8 cellular contexts compared by ENCODE assay signal in genomic region chr6:31666337-31666960, GRCh38. TPM values are rescaled to one million over a fixed set of nuclear protein-coding genes. Genes with fewer than 3 reads are reported as not detected.
DNase-seq lines count a peak whose midpoint lies in the region; ATAC-seq, FAIRE-seq and TF ChIP-seq lines count a peak whose summit lies in the region.

No MANE protein-coding gene starts in this region.

- peak overlapping the region; percentile 96 for H3K27ac Mint-ChIP-seq in Caco-2 (ENCODE audit: unreplicated experiment)

- H3K4me3 ChIP-seq in Caco-2 (ENCODE audit: low read depth, low read length) (peak overlapping the region; percentile 90), OCI-LY7 (ENCODE audit: low read depth, low read length, poor library complexity, severe bottlenecking) (peak overlapping the region; percentile 99), epithelial cell of esophagus (ENCODE audit: low read length) (peak overlapping the region; percentile 66), pancreas (peak overlapping the region; percentile 66 to 80 (median 74))

- H4K20me1 ChIP-seq in OCI-LY7 (ENCODE audit: insufficient read depth, low read length), result 0 out of 2 replicates have a peak, but pooled peaks cover 3% of the 10 kb centered on the region

- intact Hi-C loops in Caco-2 (cut with micrococcal nuclease; ENCODE audit: unreplicated experiment) (loop anchor here (5.0 kb wide), 3 partner anchors 71 to 161 kb away; partner anchors contain the start of genes ATP6V1G2, CLIC1, HSPA1B and NFKBIL1), OCI-LY7 (cut with micrococcal nuclease; ENCODE audit: unreplicated experiment) (no loop called here), pancreas (cut with DNase I) (no loop called here)

- H3K27me3 Mint-ChIP-seq in Caco-2 (ENCODE audit: insufficient read depth, unreplicated experiment), result no peaks in the 10 kb centered on the region

- peaks cover 94% of the 10 kb centered on the region for H3K36me3 Mint-ChIP-seq in Caco-2 (ENCODE audit: insufficient read depth, unreplicated experiment)

- H3K4me3 Mint-ChIP-seq in Caco-2 (ENCODE audit: unreplicated experiment), result peak overlapping the region; percentile 86

- no peak for TF ChIP-seq CTCF in Caco-2 (IDR thresholded peaks at IDR 0.05; ENCODE audit: insufficient read depth in 1 of 2, low read depth in 1 of 2, low read length in 1 of 2, severe bottlenecking in 1 of 2, unreplicated experiment in 1 of 2)
- TF ChIP-seq CTCF in OCI-LY7 (conservative IDR thresholded peaks at IDR 0.05; ENCODE audit: low read length), result no peak
- no peak for TF ChIP-seq CTCF in epithelial cell of esophagus (IDR thresholded peaks at IDR 0.05; ENCODE audit: insufficient read depth, low read depth, low read length, missing control alignments)
- TF ChIP-seq CTCF in pancreas (IDR thresholded peaks at IDR 0.05), result no peak

- POLR2A ChIA-PET in Caco-2 (lab: Charles Lee), result no interaction called here
- POLR2A ChIA-PET in OCI-LY7 (lab: Charles Lee), result interaction anchor here (0.7 to 0.9 kb wide), 2 partner anchors 13 to 37 kb away, joined by 3 read pairs; partner anchors contain the start of gene ABHD16A

- ATAC-seq in pancreas (no peak), GM18907 (IDR thresholded peaks at IDR 0.05; ENCODE audit: unreplicated experiment) (no peak), GM19035 (IDR thresholded peaks at IDR 0.05; ENCODE audit: unreplicated experiment) (no peak)

- H3K4me2 ChIP-seq in OCI-LY7 (ENCODE audit: low read length), result peak overlapping the region; percentile 90

- H3K9me2 ChIP-seq in OCI-LY7 (ENCODE audit: insufficient read depth, low read length), result no peaks in the 10 kb centered on the region

- H3K36me3 ChIP-seq in Caco-2 (ENCODE audit: control insufficient read depth, insufficient read depth, low read length), result peaks cover 4% of the 10 kb centered on the region
- peaks cover 76% of the 10 kb centered on the region for H3K36me3 ChIP-seq in OCI-LY7 (ENCODE audit: insufficient read depth, low read length)
- peaks cover 4 to 43% (median 21%) of the 10 kb centered on the region in 3 donors for H3K36me3 ChIP-seq in pancreas

- H3K27ac ChIP-seq in OCI-LY7 (ENCODE audit: low read depth, low read length, poor library complexity, severe bottlenecking) (peak overlapping the region; percentile 90), pancreas (peak overlapping the region; percentile 25 to 80 (median 68))

- no peak for FAIRE-seq in pancreas (lab: Jason Lieb, UNC)

- H3K79me2 ChIP-seq in OCI-LY7 (ENCODE audit: insufficient read depth, low read depth, low read length), result peaks cover 54% of the 10 kb centered on the region

- no peaks in the 10 kb centered on the region for H3K9me3 Mint-ChIP-seq in Caco-2 (ENCODE audit: unreplicated experiment)

- 3% methylated on average over 15 of the region's 15 CpGs for WGBS in pancreas, 2 donors

- peaks cover 25% of the 10 kb centered on the region for H3K4me1 Mint-ChIP-seq in Caco-2 (ENCODE audit: low read depth, unreplicated experiment)

- H2AFZ ChIP-seq in OCI-LY7 (ENCODE audit: low read length), result no peak overlapping the region

- H3K4me1 ChIP-seq in Caco-2, result peaks cover 17% of the 10 kb centered on the region
- H3K4me1 ChIP-seq in OCI-LY7 (ENCODE audit: insufficient read depth, low read length, poor library complexity, severe bottlenecking), result peaks cover 36% of the 10 kb centered on the region
- H3K4me1 ChIP-seq in pancreas, result peaks cover 11 to 24% (median 23%) of the 10 kb centered on the region in 3 donors

- DNase-seq in Caco-2, result no peak
- DNase-seq in OCI-LY7 (ENCODE audit: low spot score), result no peak
- peak; percentile 31 for DNase-seq in epithelial cell of esophagus (ENCODE audit: low read depth)
- DNase-seq in pancreas, result no peak
- no peak for DNase-seq in iPS-NIHi7 (ENCODE audit: extremely low spot score)
- no peak for DNase-seq in DMS79 treated with DMSO at 0.1 percent for 48 hours (lab: John Stamatoyannopoulos, UW)

- CTCF ChIA-PET in Caco-2 (lab: Charles Lee) (interaction anchor here (0.7 to 1.0 kb wide), 3 partner anchors 15 to 89 kb away, joined by 3 to 7 read pairs (median 3); partner anchors contain the start of gene LY6G5C), OCI-LY7 (lab: Charles Lee; ENCODE audit: unreplicated experiment) (no interaction called here)

- H3K9me3 ChIP-seq in Caco-2, result no peaks in the 10 kb centered on the region
- no peaks in the 10 kb centered on the region for H3K9me3 ChIP-seq in OCI-LY7 (ENCODE audit: low read length)
- no peaks in the 10 kb centered on the region for H3K9me3 ChIP-seq in pancreas

- no peaks in the 10 kb centered on the region for H3K27me3 ChIP-seq in Caco-2 (replicated peaks; ENCODE audit: control insufficient read depth, insufficient read depth, low read length)
- H3K27me3 ChIP-seq in pancreas, result no peaks in the 10 kb centered on the region

- BruUV-seq in Caco-2 (replicated peaks; lab: Mats Ljungman, UMichigan), result no TSS peak
- no TSS peak for BruUV-seq in OCI-LY7 (replicated peaks; lab: Mats Ljungman, UMichigan)

RNA-seq across cellular contexts. Expression of gene CSNK2B, which starts 0.6 kb away (rescaled TPM):
- total RNA-seq in Caco-2 (2022) (219 and 221 TPM in 2 replicates), OCI-LY7 (2022) (245 and 254 TPM in 2 replicates), pancreas (10 to 100 TPM; 48.1 to 65.9 (median 57.8) TPM)
- 207 and 230 TPM in 2 replicates for total RNA-seq in OCI-LY7 (2014; rRNA removed; shearing (Covaris generic))
- 100 to 1,000 TPM in 1 of 2 donors, 10 to 100 TPM in 1; 86.8 to 116 TPM for polyA plus RNA-seq in pancreas

RNA-seq across cellular contexts. Expression of gene GPANK1, which starts 1.7 kb away (rescaled TPM):
- total RNA-seq in Caco-2 (2022) (20.3 TPM in 2 replicates), OCI-LY7 (2022) (38.8 and 40.7 TPM in 2 replicates), pancreas (1 to 10 TPM; 5.5 to 9.5 (median 6.1) TPM)
- total RNA-seq in OCI-LY7 (2014; rRNA removed; shearing (Covaris generic)), result 34.3 and 50.9 TPM in 2 replicates
- 10 to 100 TPM; 11.2 to 11.6 TPM for polyA plus RNA-seq in pancreas

RNA-seq across cellular contexts. Expression of gene LY6G5B, which starts 3.3 kb away (rescaled TPM):
- total RNA-seq in Caco-2 (2022), result 13.9 and 17.5 TPM in 2 replicates
- total RNA-seq in OCI-LY7 (2014; rRNA removed; shearing (Covaris generic)), result 12.3 and 15.9 TPM in 2 replicates
- 28.7 and 32.0 TPM in 2 replicates for total RNA-seq in OCI-LY7 (2022)
- 1 to 10 TPM; 3.0 to 8.2 (median 4.0) TPM for total RNA-seq in pancreas
- polyA plus RNA-seq in pancreas, result 10 to 100 TPM in 1 of 2 donors, 1 to 10 TPM in 1; 9.2 to 11.4 TPM

RNA-seq across cellular contexts. Expression of gene C6orf47, which starts 5.9 kb away (rescaled TPM):
- total RNA-seq in Caco-2 (2022) (19.4 and 19.7 TPM in 2 replicates), OCI-LY7 (2022) (16.7 and 17.4 TPM in 2 replicates), pancreas (10 to 100 TPM in 1 of 6 donors, 1 to 10 TPM in 5; 6.9 to 12.0 (median 9.0) TPM)
- total RNA-seq in OCI-LY7 (2014; rRNA removed; shearing (Covaris generic)), result 17.5 and 18.5 TPM in 2 replicates
- polyA plus RNA-seq in pancreas, result 10 to 100 TPM; 10.8 to 11.2 TPM

RNA-seq across cellular contexts. Expression of gene APOM, which starts 10.8 kb away (rescaled TPM):
- 14.8 and 15.8 TPM in 2 replicates for total RNA-seq in Caco-2 (2022)
- 0.13 and 1.5 TPM in 2 replicates for total RNA-seq in OCI-LY7 (2014; rRNA removed; shearing (Covaris generic))
- total RNA-seq in OCI-LY7 (2022), result 2.1 and 3.6 TPM in 2 replicates
- 1 to 10 TPM in 3 of 6 donors, under 1 TPM in 3; 0.62 to 2.6 (median 0.98) TPM for total RNA-seq in pancreas
- polyA plus RNA-seq in pancreas, result 1 to 10 TPM; 3.4 to 5.0 TPM
